In the genomic region with DNA sequence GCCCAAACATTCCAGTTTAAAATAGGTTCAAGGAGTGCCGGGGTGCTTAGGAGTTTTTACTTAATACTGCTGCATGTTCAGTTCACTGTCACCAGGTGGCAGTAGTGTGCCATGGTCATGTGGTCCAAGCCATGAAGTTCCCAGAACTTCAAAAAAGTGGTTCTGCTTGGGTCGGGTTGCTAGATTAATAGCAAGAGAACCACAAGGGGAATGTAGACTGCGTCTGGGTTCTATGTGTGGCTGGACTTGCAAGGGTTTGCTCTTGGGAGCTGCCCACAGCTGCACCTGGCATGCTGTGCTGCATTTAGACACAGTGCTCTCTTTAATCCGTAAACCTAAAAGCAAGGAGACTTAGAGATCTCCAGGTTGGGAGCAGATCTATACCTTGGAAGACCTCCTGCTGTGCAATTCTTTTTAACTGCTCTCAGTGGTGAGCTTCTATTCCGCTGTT, we compare ENCODE assay signal across 8 cellular contexts. TPM values are rescaled to one million over a fixed set of nuclear protein-coding genes. Genes with fewer than 3 reads are reported as not detected.
DNase-seq lines count a peak whose midpoint lies in the region; ATAC-seq and TF ChIP-seq lines count a peak whose summit lies in the region.

No MANE protein-coding gene starts in this region.

- TF ChIP-seq CTCF in OCI-LY1 (IDR thresholded peaks at IDR 0.05; ENCODE audit: low read length) (peak; percentile 80), parathyroid adenoma (IDR thresholded peaks at IDR 0.05) (peak; percentile 38)

- no peak overlapping the region for H3K27ac Mint-ChIP-seq in activated T-helper 1 cell treated with anti-CD3 and anti-CD28 coated beads, Interleukin-12 subunit alpha, Interleukin-12 subunit beta, Interleukin-2, Interleukin-4 antibody, amounts not matched to agents 30 ng/mL and 10 ng/mL and 1 ng/mL, durations not matched to agents 14 hours and 24 hours and 36 hours

- H3K36me3 ChIP-seq in OCI-LY1 (ENCODE audit: insufficient read depth, low read length) (no peaks in the 10 kb centered on the region), parathyroid adenoma (ENCODE audit: control insufficient read depth, insufficient read depth, low read length) (no peaks in the 10 kb centered on the region)

- no peaks in the 10 kb centered on the region for H3K36me3 Mint-ChIP-seq in activated T-helper 1 cell treated with anti-CD3 and anti-CD28 coated beads, Interleukin-12 subunit alpha, Interleukin-12 subunit beta, Interleukin-2, Interleukin-4 antibody, amounts not matched to agents 30 ng/mL and 10 ng/mL and 1 ng/mL, durations not matched to agents 14 hours and 24 hours and 36 hours (ENCODE audit: low read depth)

- ATAC-seq in HG02798 (IDR thresholded peaks at IDR 0.05; ENCODE audit: poor library complexity, unreplicated experiment) (peak; percentile 72), HG02610 (IDR thresholded peaks at IDR 0.05; ENCODE audit: unreplicated experiment) (no peak)

- H3K9me2 ChIP-seq in OCI-LY1 (ENCODE audit: low read depth, low read length), result no peaks in the 10 kb centered on the region

- H3K79me2 ChIP-seq in OCI-LY1 (ENCODE audit: insufficient read depth, low read length) (no peaks in the 10 kb centered on the region), parathyroid adenoma (no peaks in the 10 kb centered on the region)

- H3K9me3 ChIP-seq in OCI-LY1 (ENCODE audit: low read length) (no peaks in the 10 kb centered on the region), parathyroid adenoma (ENCODE audit: control insufficient read depth, low read length) (no peaks in the 10 kb centered on the region)

- no peaks in the 10 kb centered on the region for H3F3A ChIP-seq in OCI-LY1 (ENCODE audit: insufficient read depth, low read length)

- H3K4me1 ChIP-seq in OCI-LY1 (ENCODE audit: insufficient read depth, low read length, severe bottlenecking), result no peaks in the 10 kb centered on the region
- H3K4me1 ChIP-seq in parathyroid adenoma, result no peaks in the 10 kb centered on the region

- H3K4me1 Mint-ChIP-seq in activated T-helper 1 cell treated with anti-CD3 and anti-CD28 coated beads, Interleukin-12 subunit alpha, Interleukin-12 subunit beta, Interleukin-2, Interleukin-4 antibody, amounts not matched to agents 30 ng/mL and 10 ng/mL and 1 ng/mL, durations not matched to agents 14 hours and 24 hours and 36 hours (ENCODE audit: low read depth), result no peaks in the 10 kb centered on the region

- no peak overlapping the region for H2AFZ ChIP-seq in OCI-LY1 (ENCODE audit: low read length)
- no peak overlapping the region for H2AFZ ChIP-seq in parathyroid adenoma

- H3K4me3 Mint-ChIP-seq in activated T-helper 1 cell treated with anti-CD3 and anti-CD28 coated beads, Interleukin-12 subunit alpha, Interleukin-12 subunit beta, Interleukin-2, Interleukin-4 antibody, amounts not matched to agents 30 ng/mL and 10 ng/mL and 1 ng/mL, durations not matched to agents 14 hours and 24 hours and 36 hours, result no peak overlapping the region

- no peaks in the 10 kb centered on the region for H4K20me1 ChIP-seq in OCI-LY1 (ENCODE audit: insufficient read depth, low read length)

- H3K4me3 ChIP-seq in OCI-LY1 (ENCODE audit: low read depth, low read length, poor library complexity, severe bottlenecking), result no peak overlapping the region
- H3K4me3 ChIP-seq in parathyroid adenoma (ENCODE audit: low read depth, low read length), result no peak overlapping the region

- intact Hi-C loops in activated T-helper 1 cell treated with anti-CD3 and anti-CD28 coated beads, Interleukin-12 subunit alpha, Interleukin-12 subunit beta, Interleukin-2, Interleukin-4 antibody, amounts not matched to agents 30 ng/mL and 10 ng/mL and 1 ng/mL, durations not matched to agents 14 hours and 24 hours and 36 hours (cut with micrococcal nuclease), result loop anchor here (1.0 to 5.0 kb wide), 4 partner anchors 179 to 496 kb away; no protein-coding TSS in a partner anchor

- DNase-seq in EH (ENCODE audit: low read depth) (peak; percentile 69), glomerular endothelial cell (ENCODE audit: extremely low read depth, low read depth, low spot score) (peak; percentile 44), mesenteric fat pad (ENCODE audit: low spot score) (no peak)
- peak; percentile 20 for DNase-seq in activated T-helper 1 cell treated with anti-CD3 and anti-CD28 coated beads, Interleukin-12 subunit alpha, Interleukin-12 subunit beta, Interleukin-2, Interleukin-4 antibody, amounts not matched to agents 30 ng/mL and 10 ng/mL and 1 ng/mL, durations not matched to agents 14 hours and 24 hours and 36 hours (ENCODE audit: low spot score)

- H3K9ac ChIP-seq in OCI-LY1 (ENCODE audit: low read length) (no peak overlapping the region), parathyroid adenoma (no peak overlapping the region)

- H3K4me2 ChIP-seq in OCI-LY1 (ENCODE audit: low read length) (no peak overlapping the region), parathyroid adenoma (ENCODE audit: low read length) (no peak overlapping the region)

- no peaks in the 10 kb centered on the region for H3K9me3 Mint-ChIP-seq in activated T-helper 1 cell treated with anti-CD3 and anti-CD28 coated beads, Interleukin-12 subunit alpha, Interleukin-12 subunit beta, Interleukin-2, Interleukin-4 antibody, amounts not matched to agents 30 ng/mL and 10 ng/mL and 1 ng/mL, durations not matched to agents 14 hours and 24 hours and 36 hours

- no peak overlapping the region for H3K27ac ChIP-seq in OCI-LY1 (ENCODE audit: low read depth, low read length, poor library complexity, severe bottlenecking)
- no peak overlapping the region for H3K27ac ChIP-seq in parathyroid adenoma

- peaks cover 39% of the 10 kb centered on the region for H3K27me3 Mint-ChIP-seq in activated T-helper 1 cell treated with anti-CD3 and anti-CD28 coated beads, Interleukin-12 subunit alpha, Interleukin-12 subunit beta, Interleukin-2, Interleukin-4 antibody, amounts not matched to agents 30 ng/mL and 10 ng/mL and 1 ng/mL, durations not matched to agents 14 hours and 24 hours and 36 hours (ENCODE audit: insufficient read depth)

- H3K27me3 ChIP-seq in OCI-LY1 (ENCODE audit: insufficient read depth, low read length) (no peaks in the 10 kb centered on the region), parathyroid adenoma (ENCODE audit: control insufficient read depth, insufficient read depth, low read length) (no peaks in the 10 kb centered on the region)

RNA-seq across cellular contexts. Expression of gene SPON1, which starts 6.5 kb away (rescaled TPM):
- 0.20 and 0.29 TPM in 2 replicates for total RNA-seq in activated T-helper 1 cell treated with anti-CD3 and anti-CD28 coated beads, Interleukin-12 subunit alpha, Interleukin-12 subunit beta, Interleukin-2, Interleukin-4 antibody, amounts not matched to agents 30 ng/mL and 10 ng/mL and 1 ng/mL, durations not matched to agents 14 hours and 24 hours and 36 hours
- total RNA-seq in glomerular endothelial cell (0.47 and 17.1 TPM in 2 replicates), mesenteric fat pad (123 TPM)
